In the genomic region with DNA sequence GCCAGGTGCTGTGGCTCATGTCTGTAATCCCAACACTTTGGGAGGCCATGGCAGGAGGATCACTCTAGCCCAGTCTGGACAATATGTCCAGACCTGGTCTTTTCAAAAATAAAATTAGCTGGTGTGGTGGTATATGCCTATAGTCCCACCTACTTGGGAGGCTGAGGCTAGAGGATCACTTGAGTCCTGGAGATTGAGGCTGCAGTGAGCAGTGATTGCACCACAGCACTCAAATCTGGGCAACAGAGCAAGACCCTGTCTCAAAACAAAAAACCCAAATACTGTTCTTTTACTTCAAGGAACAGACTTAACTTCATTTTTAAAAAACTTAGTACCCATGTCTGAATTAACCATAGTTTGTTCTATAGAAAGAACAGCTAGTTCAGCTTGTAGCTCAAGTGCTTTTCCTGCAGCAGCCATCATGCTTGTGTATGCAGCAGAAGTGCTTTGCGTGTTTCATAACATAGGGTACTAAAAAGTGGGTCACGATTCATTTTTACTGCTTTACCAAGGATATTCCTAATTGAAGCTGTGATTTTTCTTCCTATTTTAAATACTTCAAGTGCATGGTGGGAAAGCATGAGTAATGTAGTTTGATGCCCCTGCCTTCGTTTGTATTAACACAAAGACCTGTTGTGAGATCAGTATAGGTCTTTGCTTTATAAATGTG, we compare ENCODE assay signal across 1 cellular context.
TF ChIP-seq lines count a peak whose summit lies in the region.

No MANE protein-coding gene starts in this region.

TF ChIP-seq in HCT116, 20 proteins besides CTCF, POLR2A, EP300 and RAD21 (continued from another document):
- TF ChIP-seq ZNF274 (IDR thresholded peaks at IDR 0.05; ENCODE audit: low read depth, low read length) (no peak), ZFX (IDR thresholded peaks at IDR 0.05) (no peak), EZH2phosphoT487 (IDR thresholded peaks at IDR 0.05; ENCODE audit: borderline replicate concordance) (no peak), SRF (IDR thresholded peaks at IDR 0.05; ENCODE audit: low read depth) (no peak), TCF7L2 (IDR thresholded peaks at IDR 0.05; ENCODE audit: borderline replicate concordance, extremely low read depth, insufficient read depth, insufficient read length) (no peak), SIN3A (IDR thresholded peaks at IDR 0.05; ENCODE audit: low read depth) (no peak), EGR1 (IDR thresholded peaks at IDR 0.05; ENCODE audit: low read depth) (no peak), EZH2 (IDR thresholded peaks at IDR 0.05) (no peak)
- TF ChIP-seq, protein P1, sequence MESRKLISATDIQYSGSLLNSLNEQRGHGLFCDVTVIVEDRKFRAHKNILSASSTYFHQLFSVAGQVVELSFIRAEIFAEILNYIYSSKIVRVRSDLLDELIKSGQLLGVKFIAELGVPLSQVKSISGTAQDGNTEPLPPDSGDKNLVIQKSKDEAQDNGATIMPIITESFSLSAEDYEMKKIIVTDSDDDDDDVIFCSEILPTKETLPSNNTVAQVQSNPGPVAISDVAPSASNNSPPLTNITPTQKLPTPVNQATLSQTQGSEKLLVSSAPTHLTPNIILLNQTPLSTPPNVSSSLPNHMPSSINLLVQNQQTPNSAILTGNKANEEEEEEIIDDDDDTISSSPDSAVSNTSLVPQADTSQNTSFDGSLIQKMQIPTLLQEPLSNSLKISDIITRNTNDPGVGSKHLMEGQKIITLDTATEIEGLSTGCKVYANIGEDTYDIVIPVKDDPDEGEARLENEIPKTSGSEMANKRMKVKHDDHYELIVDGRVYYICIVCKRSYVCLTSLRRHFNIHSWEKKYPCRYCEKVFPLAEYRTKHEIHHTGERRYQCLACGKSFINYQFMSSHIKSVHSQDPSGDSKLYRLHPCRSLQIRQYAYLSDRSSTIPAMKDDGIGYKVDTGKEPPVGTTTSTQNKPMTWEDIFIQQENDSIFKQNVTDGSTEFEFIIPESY (IDR thresholded peaks at IDR 0.05; ENCODE audit: extremely low read depth, insufficient replicate concordance, low read length) = no peak
TF ChIP-seq in HCT116: peak in this region for 0.
